In genomic region chr5:132064738-132065331, GRCh38 we compare ENCODE assay signal across 1 cellular context.
TF ChIP-seq lines count a peak whose summit lies in the region.

No MANE protein-coding gene starts in this region.

TF ChIP-seq in H1, 55 proteins besides CTCF, POLR2A, EP300 and RAD21 (continued from another document):
- TF ChIP-seq TAF7 (optimal IDR thresholded peaks at IDR 0.05; ENCODE audit: borderline replicate concordance, low read depth, low read length) = no peak
- no peak for TF ChIP-seq FOSL1 (IDR thresholded peaks at IDR 0.05; ENCODE audit: insufficient read depth, low read depth, low read length)
